In genomic region chr7:122364761-122365280, GRCh38 we compare ENCODE assay signal across 2 cellular contexts.
TF ChIP-seq lines count a peak whose summit lies in the region.

No MANE protein-coding gene starts in this region.

TF ChIP-seq in WTC11, 78 proteins besides CTCF, POLR2A, EP300 and RAD21 (continued from another document):
- TF ChIP-seq ATF6 (CRISPR knock-in tag; IDR thresholded peaks at IDR 0.05): no peak
- no peak for TF ChIP-seq KAT7 (CRISPR knock-in tag; IDR thresholded peaks at IDR 0.05; ENCODE audit: borderline replicate concordance)
- no peak for TF ChIP-seq NFE2L1 (CRISPR knock-in tag; IDR thresholded peaks at IDR 0.05)
- no peak for TF ChIP-seq GABPB1 (CRISPR knock-in tag; IDR thresholded peaks at IDR 0.05)
- no peak for TF ChIP-seq EMX1 (CRISPR knock-in tag; IDR thresholded peaks at IDR 0.05)

TF ChIP-seq in H1, 55 proteins besides CTCF, POLR2A, EP300 and RAD21 (continued from another document):
- TF ChIP-seq BRCA1 (IDR thresholded peaks at IDR 0.05; ENCODE audit: low read depth, low read length) (no peak), MAFK (IDR thresholded peaks at IDR 0.05; ENCODE audit: low read depth, low read length) (no peak), TBP (IDR thresholded peaks at IDR 0.05; ENCODE audit: low read depth, low read length) (no peak), CEBPB (IDR thresholded peaks at IDR 0.05; ENCODE audit: low read depth, low read length) (no peak), KDM5A (IDR thresholded peaks at IDR 0.05; ENCODE audit: low read length) (no peak)
